ENCODE assay signal across 8 cellular contexts in genomic region chr11:112025682-112026081, GRCh38. TPM values are rescaled to one million over a fixed set of nuclear protein-coding genes. Genes with fewer than 3 reads are reported as not detected.
A peak's percentile ranks its signal among the peaks of the same experiment; 100 is the strongest.
DNase-seq lines count a peak whose midpoint lies in the region; ATAC-seq and TF ChIP-seq lines count a peak whose summit lies in the region.

No MANE protein-coding gene starts in this region.

- peaks cover 5% of the 10 kb centered on the region; the same call in 1 of the 2 replicates for H3F3A ChIP-seq in SU-DHL-6 (ENCODE audit: insufficient read depth)

- H3K4me3 ChIP-seq in DND-41 (ENCODE audit: low read depth in 1 of 2, low read length in 2 of 2) (peak overlapping the region; percentile 71 to 86), H7 (ENCODE audit: insufficient read depth, low read depth, low read length) (peak overlapping the region; percentile 99), SU-DHL-6 (ENCODE audit: insufficient read depth, low read length, poor library complexity, severe bottlenecking) (peak overlapping the region; percentile 75)

- peak overlapping the region; percentile 99 for H3K27ac Mint-ChIP-seq in neural crest cell (ENCODE audit: unreplicated experiment)

- H3K9me3 ChIP-seq in DND-41 (ENCODE audit: insufficient read depth, low read length, severe bottlenecking) = no peaks in the 10 kb centered on the region
- no peaks in the 10 kb centered on the region for H3K9me3 ChIP-seq in SU-DHL-6 (ENCODE audit: insufficient read depth, low read length)

- no peaks in the 10 kb centered on the region for H4K20me1 ChIP-seq in DND-41 (ENCODE audit: insufficient read depth, low read length)
- no peaks in the 10 kb centered on the region for H4K20me1 ChIP-seq in SU-DHL-6 (ENCODE audit: low read depth, low read length)

- H3K4me2 ChIP-seq in DND-41 (ENCODE audit: insufficient read depth, low read length) = peak overlapping the region; percentile 73
- peak overlapping the region; percentile 71 for H3K4me2 ChIP-seq in SU-DHL-6 (ENCODE audit: low read depth, low read length, poor library complexity, severe bottlenecking)

- DNase-seq in DND-41 = no peak
- DNase-seq in H7 = no peak
- DNase-seq in fibroblast of peridontal ligament (ENCODE audit: extremely low read depth) = peak; percentile 24
- DNase-seq in neural crest cell (ENCODE audit: low read depth, low spot score) = peak; percentile 7
- no peak for DNase-seq in Ammon's horn (ENCODE audit: low spot score)
- no peak for DNase-seq in HuH-7.5 (ENCODE audit: low spot score)
- no peak for DNase-seq in NCI-H2107 treated with DMSO at 0.1 percent for 48 hours (lab: John Stamatoyannopoulos, UW; ENCODE audit: unreplicated experiment)

- H3K9ac ChIP-seq in DND-41 (ENCODE audit: low read depth, low read length) (peak overlapping the region; percentile 90), SU-DHL-6 (ENCODE audit: low read length) (peak overlapping the region; percentile 85)

- H3K4me1 ChIP-seq in DND-41 (ENCODE audit: insufficient read depth, low read length) = peaks cover 22% of the 10 kb centered on the region

- no peaks in the 10 kb centered on the region for H3K9me2 ChIP-seq in SU-DHL-6 (replicated peaks; ENCODE audit: insufficient read depth, low read length)

- H3K4me1 Mint-ChIP-seq in neural crest cell = peaks cover 39% of the 10 kb centered on the region

- peaks cover 33% of the 10 kb centered on the region for H3K79me2 ChIP-seq in DND-41 (ENCODE audit: insufficient read depth, low read length)
- H3K79me2 ChIP-seq in SU-DHL-6 (ENCODE audit: insufficient read depth, low read length) = peaks cover 8% of the 10 kb centered on the region; the same call in 1 of the 2 replicates

- peak overlapping the region; percentile 98 for H3K4me3 Mint-ChIP-seq in neural crest cell

- no peaks in the 10 kb centered on the region for H3K27me3 Mint-ChIP-seq in neural crest cell (ENCODE audit: low read depth)

- H3K9me3 Mint-ChIP-seq in neural crest cell = no peaks in the 10 kb centered on the region

- peak overlapping the region; percentile 85 for H2AFZ ChIP-seq in DND-41 (ENCODE audit: low read depth, low read length)
- peak overlapping the region; percentile 81 for H2AFZ ChIP-seq in SU-DHL-6 (ENCODE audit: low read depth, low read length, severe bottlenecking)

- peaks cover 25% of the 10 kb centered on the region for H3K36me3 Mint-ChIP-seq in neural crest cell (ENCODE audit: low read depth)

- H3K36me3 ChIP-seq in DND-41 (ENCODE audit: insufficient read depth, low read length) (peaks cover 27% of the 10 kb centered on the region), H7 (replicated peaks; ENCODE audit: control insufficient read depth, insufficient read depth, low read length) (peaks cover 21% of the 10 kb centered on the region), SU-DHL-6 (ENCODE audit: low read length) (peaks cover 10% of the 10 kb centered on the region; the same call in 1 of the 2 replicates)

- H3K27me3 ChIP-seq in DND-41 (ENCODE audit: insufficient read depth, low read length, poor library complexity) (no peaks in the 10 kb centered on the region), H7 (ENCODE audit: control insufficient read depth, insufficient read depth, low read length) (no peaks in the 10 kb centered on the region), SU-DHL-6 (ENCODE audit: low read length) (no peaks in the 10 kb centered on the region)

- ATAC-seq in DND-41 (ENCODE audit: insufficient read depth, low read depth) = peak; percentile 8

- TF ChIP-seq CTCF in DND-41 (IDR thresholded peaks at IDR 0.05; ENCODE audit: borderline replicate concordance, extremely low read depth, low read length, poor library complexity, severe bottlenecking) (no peak), SU-DHL-6 (IDR thresholded peaks at IDR 0.05; ENCODE audit: insufficient read depth, low read length, poor library complexity, severe bottlenecking) (no peak), neural crest cell (conservative IDR thresholded peaks at IDR 0.05) (no peak)

- H3K27ac ChIP-seq in DND-41 (ENCODE audit: low read length) = peak overlapping the region; percentile 87
- peak overlapping the region; percentile 78 for H3K27ac ChIP-seq in SU-DHL-6 (ENCODE audit: low read depth, low read length)

RNA-seq across cellular contexts. Expression of gene DLAT, which starts 0.5 kb away (rescaled TPM):
- total RNA-seq in H7 (2014; rRNA removed; shearing (Covaris generic)) = 94.0 and 105 TPM in 2 replicates
- 52.4 and 52.9 TPM in 2 replicates for total RNA-seq in neural crest cell

RNA-seq across cellular contexts. Expression of gene PIH1D2, which starts 48.1 kb away (rescaled TPM):
- total RNA-seq in H7 (2014; rRNA removed; shearing (Covaris generic)) = 0.37 and 1.0 TPM in 2 replicates
- 3.6 and 4.5 TPM in 2 replicates for total RNA-seq in neural crest cell

RNA-seq across cellular contexts. Expression of gene NKAPD1, which starts 48.4 kb away (rescaled TPM):
- 15.8 and 20.0 TPM in 2 replicates for total RNA-seq in H7 (2014; rRNA removed; shearing (Covaris generic))
- total RNA-seq in neural crest cell = 33.1 and 34.4 TPM in 2 replicates

Comparison
In these comparisons a context has a peak if more than half of its experiments do, and no peak if none do; other contexts are left out.
1. DNase-seq: peak in fibroblast of peridontal ligament (single experiment) and neural crest cell (single experiment); none in DND-41 (single experiment), H7 (single experiment), Ammon's horn (single experiment), HuH-7.5 (single experiment) and NCI-H2107 treated with DMSO at 0.1 percent for 48 hours (single experiment).
2. Peak in every context shown above with its lines, with median percentiles within 50 percentile points of each other: H3K4me3 ChIP-seq.